8 cellular contexts compared by ENCODE assay signal in genomic region chr10:43648392-43649148, GRCh38. TPM values are rescaled to one million over a fixed set of nuclear protein-coding genes. Genes with fewer than 3 reads are reported as not detected.
DNase-seq lines count a peak whose midpoint lies in the region; ATAC-seq and TF ChIP-seq lines count a peak whose summit lies in the region.

Gene ZNF32, minus strand, starts transcription at chr10:43648881. Its CDS starts 2,748 bp downstream, at chr10:43646133.

- H3K4me1 ChIP-seq in gastroesophageal sphincter (peaks cover 0 to 20% (median 0%) of the 10 kb centered on the region in 3 donors), neutrophil (ENCODE audit: control insufficient read depth in 1 of 2, insufficient read depth in 1 of 2, low read depth in 1 of 2, low read length in 1 of 2) (peaks cover 7 to 12% of the 10 kb centered on the region in 2 experiments), subcutaneous abdominal adipose tissue (ENCODE audit: control insufficient read depth in 5 of 5, insufficient read depth in 5 of 5, low read length in 5 of 5) (peaks cover 2 to 21% (median 16%) of the 10 kb centered on the region in 5 donors)

- no peak for TF ChIP-seq CTCF in gastroesophageal sphincter (IDR thresholded peaks at IDR 0.05)
- TF ChIP-seq CTCF in neutrophil (IDR thresholded peaks at IDR 0.05) = no peak

- H3K4me3 ChIP-seq in gastroesophageal sphincter (peak within 1 kb of the TSS; percentile 57 to 86), neutrophil (ENCODE audit: low read depth in 1 of 2, low read length in 1 of 2) (peak within 1 kb of the TSS; percentile 56 to 69), subcutaneous abdominal adipose tissue (ENCODE audit: low read depth in 1 of 5, low read length in 5 of 5) (peak within 1 kb of the TSS; percentile 81 to 86 (median 83))

- peak within 1 kb of the TSS; percentile 7 to 89 (median 84) for H3K27ac ChIP-seq in gastroesophageal sphincter
- no peak within 1 kb of the TSS for H3K27ac ChIP-seq in neutrophil
- peak within 1 kb of the TSS; percentile 65 for H3K27ac ChIP-seq in subcutaneous abdominal adipose tissue (ENCODE audit: low read depth, low read length)

- peak; percentile 100 for ATAC-seq in GM21737 (IDR thresholded peaks at IDR 0.05; ENCODE audit: unreplicated experiment)
- peak; percentile 98 for ATAC-seq in gastroesophageal sphincter

- H3K9me3 ChIP-seq in gastroesophageal sphincter = peaks cover 0 to 41% (median 6%) of the 10 kb centered on the region in 3 donors
- H3K9me3 ChIP-seq in neutrophil = peaks cover 16% of the 10 kb centered on the region
- H3K9me3 ChIP-seq in subcutaneous abdominal adipose tissue (ENCODE audit: control insufficient read depth in 5 of 5, low read length in 5 of 5) = peaks cover 27 to 33% (median 31%) of the 10 kb centered on the region in 5 donors

- peak within 1 kb of the TSS; percentile 87 to 95 (median 88) for H3K9ac ChIP-seq in subcutaneous abdominal adipose tissue (ENCODE audit: low read length in 5 of 5)

- H3K36me3 ChIP-seq in gastroesophageal sphincter (peaks cover 12 to 34% of the 10 kb centered on the region in 2 donors), neutrophil (no peaks in the 10 kb centered on the region), subcutaneous abdominal adipose tissue (ENCODE audit: control insufficient read depth in 5 of 5, insufficient read depth in 5 of 5, low read length in 5 of 5) (peaks cover 24 to 29% (median 24%) of the 10 kb centered on the region in 5 donors)

- peak; percentile 59 to 60 for TF ChIP-seq POLR2A in gastroesophageal sphincter (IDR thresholded peaks at IDR 0.05)

- 0% methylated on average over 1 of the region's 89 CpGs; no CpG with 5 or more reads in 1 of the 2 donors for WGBS in gastroesophageal sphincter (ENCODE audit: low coverage in 1 of 2), 2 donors

- H3K27me3 ChIP-seq in gastroesophageal sphincter (peaks cover 8% of the 10 kb centered on the region), neutrophil (peaks cover 34% of the 10 kb centered on the region), subcutaneous abdominal adipose tissue (ENCODE audit: control insufficient read depth in 5 of 5, insufficient read depth in 4 of 5, low read length in 5 of 5) (no peaks in the 10 kb centered on the region)

- DNase-seq in EH (ENCODE audit: low read depth) (peak; percentile 86), KG1 (lab: John Stamatoyannopoulos, UW) (peak; percentile 59), SK-N-DZ (ENCODE audit: low spot score) (peak; percentile 89)
- DNase-seq in activated naive CD4-positive, alpha-beta T cell treated with Interleukin-2 at 50 U/mL for 16 hours = peak; percentile 82

- no peak for TF ChIP-seq EP300 in gastroesophageal sphincter (IDR thresholded peaks at IDR 0.05)

RNA-seq across cellular contexts. Expression of gene ZNF32, which starts in this region (rescaled TPM):
- polyA plus RNA-seq in SK-N-DZ (2014; cell fraction: cytosol; rRNA removed) = 89.2 and 109 TPM in 2 replicates
- 88.3 and 92.0 TPM in 2 replicates for polyA plus RNA-seq in SK-N-DZ (2014; cell fraction: nucleus; rRNA removed)
- 10 to 100 TPM; 45.8 to 59.8 (median 53.8) TPM for total RNA-seq in gastroesophageal sphincter
